8 cellular contexts compared by ENCODE assay signal in genomic region chr17:38704645-38705522, GRCh38. TPM values are rescaled to one million over a fixed set of nuclear protein-coding genes. Genes with fewer than 3 reads are reported as not detected.
DNase-seq lines count a peak whose midpoint lies in the region; ATAC-seq, FAIRE-seq and TF ChIP-seq lines count a peak whose summit lies in the region.

Gene MLLT6, plus strand, starts transcription at chr17:38705273. Its CDS starts 360 bp downstream, at chr17:38705633.

- H3K9me3 ChIP-seq in adrenal gland (replicated peaks in 1 of 3) (no peaks in the 10 kb centered on the region), pancreas (no peaks in the 10 kb centered on the region)

- H3K9me3 Mint-ChIP-seq in type B pancreatic cell = no peaks in the 10 kb centered on the region

- intact Hi-C loops in T-helper 1 cell treated with Interleukin-12 subunit alpha and Interleukin-12 subunit beta and Interleukin-4 antibody, amounts not matched to agents 30 ng/mL and 1 ng/mL, for 36 hours (cut with micrococcal nuclease) = loop anchor here (5.0 to 10.0 kb wide), 2 partner anchors 757 to 1620 kb away; partner anchors contain the start of gene CDK12
- intact Hi-C loops in adrenal gland (cut with DNase I) (no loop called here), cardiac septum (cut with DNase I) (loop anchor here (1.0 to 5.0 kb wide), 2 partner anchors 25 to 167 kb away; partner anchors contain the start of genes CISD3 and LASP1), pancreas (cut with DNase I) (no loop called here)

- peak within 1 kb of the TSS; percentile 95 for H3K4me3 Mint-ChIP-seq in type B pancreatic cell

- peak in 1 of 2 donors; percentile 79 for TF ChIP-seq POLR2A in adrenal gland (IDR thresholded peaks at IDR 0.05)

- no peaks in the 10 kb centered on the region for H3K27me3 ChIP-seq in adrenal gland
- H3K27me3 ChIP-seq in pancreas = no peaks in the 10 kb centered on the region

- H3K36me3 ChIP-seq in adrenal gland (replicated peaks in 1 of 2) = peaks cover 0 to 23% of the 10 kb centered on the region in 2 donors
- H3K36me3 ChIP-seq in pancreas = no peaks in the 10 kb centered on the region

- H3K4me3 ChIP-seq in adrenal gland = peak within 1 kb of the TSS; percentile 65 to 95 (median 84)
- peak within 1 kb of the TSS; percentile 58 to 76 (median 74) for H3K4me3 ChIP-seq in pancreas

- H3K4me1 ChIP-seq in adrenal gland (replicated peaks in 1 of 2) (peaks cover 24 to 45% of the 10 kb centered on the region in 2 donors), pancreas (peaks cover 5 to 21% (median 9%) of the 10 kb centered on the region in 3 donors)

- H3K4me1 Mint-ChIP-seq in type B pancreatic cell (ENCODE audit: unreplicated experiment) = peaks cover 34% of the 10 kb centered on the region

- H3K36me3 Mint-ChIP-seq in type B pancreatic cell = no peaks in the 10 kb centered on the region

- TF ChIP-seq CTCF in adrenal gland (IDR thresholded peaks at IDR 0.05) (no peak), pancreas (IDR thresholded peaks at IDR 0.05) (no peak), type B pancreatic cell (conservative IDR thresholded peaks at IDR 0.05) (no peak)

- H3K27ac ChIP-seq in adrenal gland = peak within 1 kb of the TSS; percentile 90 to 99 (median 99)
- H3K27ac ChIP-seq in pancreas = peak within 1 kb of the TSS; percentile 90 to 98 (median 94)

- DNase-seq in GM04504 (ENCODE audit: low read depth) = peak; percentile 44
- peak; percentile 69 for DNase-seq in NCI-H1105 (lab: John Stamatoyannopoulos, UW)
- peak; percentile 77 to 87 (median 79) for DNase-seq in adrenal gland
- peak; percentile 89 for DNase-seq in cardiac septum (ENCODE audit: low spot score)
- peak; percentile 79 to 88 (median 83) for DNase-seq in pancreas
- DNase-seq in type B pancreatic cell (ENCODE audit: extremely low spot score, unreplicated experiment) = peak; percentile 83

- H3K27me3 Mint-ChIP-seq in type B pancreatic cell = peaks cover 13% of the 10 kb centered on the region

- 1 to 3% (median 1%) methylated on average over 27 to 96 of the region's 98 CpGs for WGBS in adrenal gland, 4 donors
- 0 to 1% methylated on average over 46 to 91 of the region's 98 CpGs for WGBS in pancreas, 2 donors

- FAIRE-seq in pancreas (lab: Jason Lieb, UNC) = no peak

- ATAC-seq in pancreas (peak; percentile 35 to 57 (median 43)), GM18517 (IDR thresholded peaks at IDR 0.05; ENCODE audit: unreplicated experiment) (no peak)

- H3K27ac Mint-ChIP-seq in type B pancreatic cell = peak within 1 kb of the TSS; percentile 99

RNA-seq across cellular contexts. Expression of gene MLLT6, which starts in this region (rescaled TPM):
- 303 and 305 TPM in 2 replicates for total RNA-seq in T-helper 1 cell treated with Interleukin-12 subunit alpha and Interleukin-12 subunit beta and Interleukin-4 antibody, amounts not matched to agents 30 ng/mL and 1 ng/mL, for 36 hours
- total RNA-seq in adrenal gland (100 to 1,000 TPM in 4 of 8 donors, 10 to 100 TPM in 4; 63.7 to 191 (median 99.8) TPM), cardiac septum (92.2 TPM), pancreas (100 to 1,000 TPM in 1 of 6 donors, 10 to 100 TPM in 5; 51.3 to 112 (median 67.4) TPM), type B pancreatic cell (ENCODE audit: low replicate concordance) (122 and 130 TPM in 2 replicates)
- polyA plus RNA-seq in adrenal gland (100 to 1,000 TPM in 1 of 3 donors, 10 to 100 TPM in 2; 27.3 to 339 (median 50.5) TPM), pancreas (100 to 1,000 TPM in 1 of 2 donors, 10 to 100 TPM in 1; 69.9 to 181 TPM)

Comparison
In these comparisons a context has a peak if more than half of its experiments do, and no peak if none do; other contexts are left out.
1. intact Hi-C loops: an anchor here in T-helper 1 cell treated with Interleukin-12 subunit alpha and Interleukin-12 subunit beta and Interleukin-4 antibody, amounts not matched to agents 30 ng/mL and 1 ng/mL, for 36 hours (5.0 to 10.0 kb wide) and cardiac septum (1.0 to 5.0 kb wide); none called in adrenal gland and pancreas.